22 cellular contexts compared by ENCODE assay signal in the genomic region with DNA sequence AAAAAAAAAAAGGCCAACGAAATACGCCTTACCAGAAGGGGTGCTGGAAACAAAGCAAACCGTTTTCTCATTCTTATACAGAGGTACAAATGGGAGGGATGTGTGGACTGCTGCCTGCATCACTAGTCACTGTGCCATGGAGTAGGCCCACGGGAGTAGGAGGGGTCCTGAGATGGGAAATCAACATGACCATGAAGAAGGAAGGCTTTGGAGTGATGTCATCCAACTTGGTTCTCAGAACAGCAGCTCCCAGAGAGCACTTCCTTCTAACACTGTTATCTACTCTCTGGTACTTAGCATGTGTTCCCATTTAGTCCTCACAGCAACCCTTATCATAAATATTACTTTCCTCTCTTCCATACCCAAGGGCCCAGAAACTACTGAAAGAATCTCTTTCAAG. TPM values are rescaled to one million over a fixed set of nuclear protein-coding genes. Genes with fewer than 3 reads are reported as not detected.
"Had no signal": no experiment of that assay in that cellular context is flagged by ENCODE, and none has a peak within 500 bp of the region (broad histone marks: within the 10 kb centered on the region; RNA-seq: fewer than 3 reads in every experiment).

No MANE protein-coding gene starts in this region.

- H3K27ac ChIP-seq: hepatocyte, left ventricle myocardium inferior, pancreas, prostate gland, sigmoid colon, spleen, tibial nerve, uterus had no signal

- H3K27me3 ChIP-seq: hepatocyte, pancreas, sigmoid colon, spleen, tibial nerve, uterus had no signal

- ATAC-seq: naive thymus-derived CD4-positive, alpha-beta T cell; natural killer cell treated with Interleukin-12 subunit alpha and Interleukin-12 subunit beta and Interleukin-15 and Interleukin-18, amount 100 ng/mL, for 72 hours; pancreas; right cardiac atrium; stimulated activated effector memory CD8-positive, alpha-beta T cell treated with anti-CD3 and anti-CD28 coated beads, Interleukin-12 subunit alpha, Interleukin-12 subunit beta, amount 100 ng/mL, for 72 hours; stimulated activated naive CD8-positive, alpha-beta T cell treated with anti-CD3 and anti-CD28 coated beads, Interleukin-15, amount 100 ng/mL, for 72 hours had no signal

- H3K4me1 ChIP-seq: pancreas, prostate gland, sigmoid colon, spleen, tibial nerve, uterus had no signal

- H3K4me3 ChIP-seq: hepatocyte, left ventricle myocardium inferior, lung, pancreas, prostate gland, sigmoid colon, spleen, tibial nerve, uterus had no signal

- H3K36me3 ChIP-seq: pancreas, prostate gland, uterus had no signal

- H3K9me3 ChIP-seq: left ventricle myocardium inferior, pancreas, prostate gland, sigmoid colon, spleen, tibial nerve, uterus had no signal

- DNase-seq: left ventricle myocardium inferior; mesendoderm; naive thymus-derived CD4-positive, alpha-beta T cell; nucleus accumbens; pancreas; posterior cingulate gyrus; retina; sigmoid colon; small intestine; spleen; stimulated activated CD4-positive, alpha-beta T cell treated with anti-CD3 and anti-CD28 coated beads, Interleukin-4, amount 100 ng/mL, for 24 hours; stimulated activated naive CD4-positive, alpha-beta T cell treated with Interleukin-2 at 50 U/mL for 16 hours; stimulated activated naive CD8-positive, alpha-beta T cell treated with anti-CD3 and anti-CD28 coated beads, Interleukin-15, amount 100 ng/mL, for 72 hours; substantia nigra; uterus had no signal

- H2AFZ ChIP-seq: hepatocyte had no signal

- H3K4me2 ChIP-seq: hepatocyte had no signal

RNA-seq across cellular contexts. Expression of a gene that starts 60.0 kb away (rescaled TPM):
- polyA plus RNA-seq: hepatocyte, right cardiac atrium had no signal
